In the genomic region with DNA sequence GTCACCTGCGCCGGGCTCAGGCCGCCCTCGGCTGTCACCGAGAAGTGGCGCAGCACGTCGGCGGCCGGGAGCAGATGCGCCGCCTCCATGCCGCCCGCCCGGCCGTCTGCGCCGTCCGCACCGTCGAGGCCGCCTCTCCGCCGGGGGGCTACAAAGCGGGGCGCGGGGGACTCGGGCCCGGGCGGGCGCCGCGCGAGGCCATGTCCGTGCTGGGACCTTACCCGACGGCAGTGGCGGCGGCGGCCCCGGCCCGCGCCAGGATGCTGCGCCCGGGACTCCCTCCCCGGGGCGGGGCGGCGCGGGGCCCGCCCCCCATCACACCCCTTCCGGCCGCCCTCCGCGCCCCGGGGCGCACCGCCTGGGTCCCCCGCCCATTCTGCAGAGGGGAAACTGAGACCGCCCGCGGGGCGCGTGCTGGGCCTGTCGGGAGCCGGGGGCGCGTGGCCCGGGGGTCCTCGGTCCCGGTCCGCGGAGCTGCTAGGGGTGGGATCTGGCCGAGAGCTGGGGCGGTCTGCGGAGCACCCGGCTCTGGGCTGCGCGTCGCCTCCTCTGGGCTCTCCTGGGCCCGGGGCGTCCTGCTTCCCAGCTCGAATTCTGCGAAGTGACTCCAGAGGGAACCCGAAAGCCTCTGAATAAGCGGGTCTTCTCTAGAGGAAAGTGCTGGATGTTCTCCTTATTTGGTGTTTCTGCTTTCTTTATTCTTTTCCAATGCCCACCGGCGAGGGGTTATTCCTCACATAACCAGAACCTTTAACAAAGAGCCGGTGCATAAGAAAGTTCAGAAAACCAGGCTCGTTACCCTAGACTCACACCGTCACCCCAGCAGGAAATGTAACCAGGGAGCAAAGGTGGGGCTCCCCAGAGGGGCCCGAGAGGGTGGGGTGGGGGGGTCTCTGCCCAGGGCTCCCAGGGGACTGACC, we compare ENCODE assay signal across 1 cellular context.
TF ChIP-seq lines count a peak whose summit lies in the region.

A gene (minus strand): TSS at position 235 of the 920 bp plus-strand sequence. CDS start 146 bp downstream, at position 89.

TF ChIP-seq in A549, 52 proteins besides CTCF, POLR2A, EP300 and RAD21 (continued from another document):
- TF ChIP-seq, protein P1, sequence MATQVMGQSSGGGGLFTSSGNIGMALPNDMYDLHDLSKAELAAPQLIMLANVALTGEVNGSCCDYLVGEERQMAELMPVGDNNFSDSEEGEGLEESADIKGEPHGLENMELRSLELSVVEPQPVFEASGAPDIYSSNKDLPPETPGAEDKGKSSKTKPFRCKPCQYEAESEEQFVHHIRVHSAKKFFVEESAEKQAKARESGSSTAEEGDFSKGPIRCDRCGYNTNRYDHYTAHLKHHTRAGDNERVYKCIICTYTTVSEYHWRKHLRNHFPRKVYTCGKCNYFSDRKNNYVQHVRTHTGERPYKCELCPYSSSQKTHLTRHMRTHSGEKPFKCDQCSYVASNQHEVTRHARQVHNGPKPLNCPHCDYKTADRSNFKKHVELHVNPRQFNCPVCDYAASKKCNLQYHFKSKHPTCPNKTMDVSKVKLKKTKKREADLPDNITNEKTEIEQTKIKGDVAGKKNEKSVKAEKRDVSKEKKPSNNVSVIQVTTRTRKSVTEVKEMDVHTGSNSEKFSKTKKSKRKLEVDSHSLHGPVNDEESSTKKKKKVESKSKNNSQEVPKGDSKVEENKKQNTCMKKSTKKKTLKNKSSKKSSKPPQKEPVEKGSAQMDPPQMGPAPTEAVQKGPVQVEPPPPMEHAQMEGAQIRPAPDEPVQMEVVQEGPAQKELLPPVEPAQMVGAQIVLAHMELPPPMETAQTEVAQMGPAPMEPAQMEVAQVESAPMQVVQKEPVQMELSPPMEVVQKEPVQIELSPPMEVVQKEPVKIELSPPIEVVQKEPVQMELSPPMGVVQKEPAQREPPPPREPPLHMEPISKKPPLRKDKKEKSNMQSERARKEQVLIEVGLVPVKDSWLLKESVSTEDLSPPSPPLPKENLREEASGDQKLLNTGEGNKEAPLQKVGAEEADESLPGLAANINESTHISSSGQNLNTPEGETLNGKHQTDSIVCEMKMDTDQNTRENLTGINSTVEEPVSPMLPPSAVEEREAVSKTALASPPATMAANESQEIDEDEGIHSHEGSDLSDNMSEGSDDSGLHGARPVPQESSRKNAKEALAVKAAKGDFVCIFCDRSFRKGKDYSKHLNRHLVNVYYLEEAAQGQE (IDR thresholded peaks at IDR 0.05), result no peak
- TF ChIP-seq RARB (CRISPR knock-in tag; IDR thresholded peaks at IDR 0.05), result no peak
- TF ChIP-seq PHF8 (IDR thresholded peaks at IDR 0.05; ENCODE audit: borderline replicate concordance, low read depth), result peak; percentile 59; the same call in 1 of the 2 replicates
- TF ChIP-seq HDAC2 (IDR thresholded peaks at IDR 0.05), result 0 out of 2 replicates have a peak, but pooled peaks have one; percentile 28
- TF ChIP-seq, protein P2, sequence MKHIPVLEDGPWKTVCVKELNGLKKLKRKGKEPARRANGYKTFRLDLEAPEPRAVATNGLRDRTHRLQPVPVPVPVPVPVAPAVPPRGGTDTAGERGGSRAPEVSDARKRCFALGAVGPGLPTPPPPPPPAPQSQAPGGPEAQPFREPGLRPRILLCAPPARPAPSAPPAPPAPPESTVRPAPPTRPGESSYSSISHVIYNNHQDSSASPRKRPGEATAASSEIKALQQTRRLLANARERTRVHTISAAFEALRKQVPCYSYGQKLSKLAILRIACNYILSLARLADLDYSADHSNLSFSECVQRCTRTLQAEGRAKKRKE (CRISPR knock-in tag; IDR thresholded peaks at IDR 0.05; ENCODE audit: low read depth), result no peak
- TF ChIP-seq GATA3 (IDR thresholded peaks at IDR 0.05; ENCODE audit: borderline replicate concordance), result no peak
- TF ChIP-seq NPAS2 (CRISPR knock-in tag; IDR thresholded peaks at IDR 0.05; ENCODE audit: borderline replicate concordance), result no peak
- TF ChIP-seq MAFK (IDR thresholded peaks at IDR 0.05; ENCODE audit: partially characterized antibody), result no peak
- TF ChIP-seq MYC (IDR thresholded peaks at IDR 0.05; ENCODE audit: borderline replicate concordance, low read length), result no peak
- TF ChIP-seq NR3C1 (IDR thresholded peaks at IDR 0.05), result no peak
- no peak for TF ChIP-seq RFX5 (IDR thresholded peaks at IDR 0.05)
- TF ChIP-seq CHD2 (IDR thresholded peaks at IDR 0.05; ENCODE audit: low read length, partially characterized antibody), result no peak
- TF ChIP-seq JUN (IDR thresholded peaks at IDR 0.05), result peak in 1 of 2 experiments; percentile 76; a peak in 2 of 5 replicates
- TF ChIP-seq, protein P3, sequence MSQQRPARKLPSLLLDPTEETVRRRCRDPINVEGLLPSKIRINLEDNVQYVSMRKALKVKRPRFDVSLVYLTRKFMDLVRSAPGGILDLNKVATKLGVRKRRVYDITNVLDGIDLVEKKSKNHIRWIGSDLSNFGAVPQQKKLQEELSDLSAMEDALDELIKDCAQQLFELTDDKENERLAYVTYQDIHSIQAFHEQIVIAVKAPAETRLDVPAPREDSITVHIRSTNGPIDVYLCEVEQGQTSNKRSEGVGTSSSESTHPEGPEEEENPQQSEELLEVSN (IDR thresholded peaks at IDR 0.05; ENCODE audit: borderline replicate concordance, low read depth), result no peak
